In genomic region chr4:178453057-178453456, GRCh38 we compare ENCODE assay signal across 1 cellular context.
TF ChIP-seq lines count a peak whose summit lies in the region.

No MANE protein-coding gene starts in this region.

TF ChIP-seq in SK-N-SH, 30 proteins besides CTCF, POLR2A, EP300 and RAD21 (continued from another document):
- TF ChIP-seq ZBTB33 (IDR thresholded peaks at IDR 0.05; ENCODE audit: borderline replicate concordance, low read depth) (no peak), SMC3 (IDR thresholded peaks at IDR 0.05; ENCODE audit: low read depth, low read length) (no peak), NRF1 (IDR thresholded peaks at IDR 0.05; ENCODE audit: low read depth, low read length) (no peak), REST (IDR thresholded peaks at IDR 0.05; ENCODE audit: low read depth, low read length) (no peak), POLR2AphosphoS5 (IDR thresholded peaks at IDR 0.05; ENCODE audit: low read depth, low read length) (no peak), RCOR1 (IDR thresholded peaks at IDR 0.05; ENCODE audit: low read length) (no peak), MAX (IDR thresholded peaks at IDR 0.05; ENCODE audit: low read depth) (no peak), USF2 (IDR thresholded peaks at IDR 0.05; ENCODE audit: borderline replicate concordance, low read depth, low read length) (no peak), GATA2 (CRISPR knock-in tag; IDR thresholded peaks at IDR 0.05) (no peak)
